Comparison of ENCODE assay signal across 1 cellular context in genomic region chr16:70694517-70695218, GRCh38.
A peak's percentile ranks its signal among the peaks of the same experiment; 100 is the strongest.
TF ChIP-seq lines count a peak whose summit lies in the region.

No MANE protein-coding gene starts in this region.

TF ChIP-seq in HEK293, 187 proteins besides CTCF, POLR2A, EP300 and RAD21 (continued from another document):
- TF ChIP-seq PRDM10 (tag by site-specific recombination; IDR thresholded peaks at IDR 0.05) (peak; percentile 48; the same call in 1 of the 2 replicates), ZNF423 (tag by site-specific recombination; IDR thresholded peaks at IDR 0.05) (no peak), ZNF157 (tag by site-specific recombination; IDR thresholded peaks at IDR 0.05) (no peak), SP3 (tag by site-specific recombination; IDR thresholded peaks at IDR 0.05) (no peak), GLIS1 (tag by site-specific recombination; IDR thresholded peaks at IDR 0.05) (peak; percentile 77), ZNF133 (tag by site-specific recombination; IDR thresholded peaks at IDR 0.05) (no peak), YY1 (tag by site-specific recombination; IDR thresholded peaks at IDR 0.05) (no peak), KLF16 (tag by site-specific recombination; IDR thresholded peaks at IDR 0.05) (no peak), ZSCAN16 (tag by site-specific recombination; IDR thresholded peaks at IDR 0.05) (no peak), ZNF202 (tag by site-specific recombination; IDR thresholded peaks at IDR 0.05; ENCODE audit: borderline replicate concordance) (no peak), ZNF223 (tag by site-specific recombination; IDR thresholded peaks at IDR 0.05) (no peak), BCL11A (tag by site-specific recombination; IDR thresholded peaks at IDR 0.05; ENCODE audit: low read depth) (no peak), ZNF184 (tag by site-specific recombination; IDR thresholded peaks at IDR 0.05) (no peak), ZNF335 (tag by site-specific recombination; conservative IDR thresholded peaks at IDR 0.05) (0 out of 2 replicates have a peak, but pooled peaks have one; percentile 4), ZFP41 (tag by site-specific recombination; IDR thresholded peaks at IDR 0.05; ENCODE audit: borderline replicate concordance) (no peak), REPIN1 (tag by site-specific recombination; IDR thresholded peaks at IDR 0.05; ENCODE audit: low read depth) (no peak), ZNF37A (tag by site-specific recombination; IDR thresholded peaks at IDR 0.05) (no peak), YY2 (tag by site-specific recombination; IDR thresholded peaks at IDR 0.05) (no peak), GLIS2 (tag by site-specific recombination; IDR thresholded peaks at IDR 0.05) (0 out of 2 replicates have a peak, but pooled peaks have one; percentile 7), ZNF19 (tag by site-specific recombination; IDR thresholded peaks at IDR 0.05; ENCODE audit: low read depth) (no peak), ZIC2 (tag by site-specific recombination; IDR thresholded peaks at IDR 0.05) (peak; percentile 3; the same call in 1 of the 2 replicates), SETDB1 (IDR thresholded peaks at IDR 0.05; ENCODE audit: insufficient read length, low read length) (no peak), ZNF639 (tag by site-specific recombination; IDR thresholded peaks at IDR 0.05) (no peak)
- TF ChIP-seq, protein P1, sequence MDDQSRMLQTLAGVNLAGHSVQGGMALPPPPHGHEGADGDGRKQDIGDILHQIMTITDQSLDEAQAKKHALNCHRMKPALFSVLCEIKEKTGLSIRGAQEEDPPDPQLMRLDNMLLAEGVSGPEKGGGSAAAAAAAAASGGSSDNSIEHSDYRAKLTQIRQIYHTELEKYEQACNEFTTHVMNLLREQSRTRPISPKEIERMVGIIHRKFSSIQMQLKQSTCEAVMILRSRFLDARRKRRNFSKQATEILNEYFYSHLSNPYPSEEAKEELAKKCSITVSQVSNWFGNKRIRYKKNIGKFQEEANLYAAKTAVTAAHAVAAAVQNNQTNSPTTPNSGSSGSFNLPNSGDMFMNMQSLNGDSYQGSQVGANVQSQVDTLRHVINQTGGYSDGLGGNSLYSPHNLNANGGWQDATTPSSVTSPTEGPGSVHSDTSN (CRISPR knock-in tag; IDR thresholded peaks at IDR 0.05): no peak
